ENCODE assay signal across 6 cellular contexts in genomic region chr11:65569164-65569972, GRCh38. TPM values are rescaled to one million over a fixed set of nuclear protein-coding genes. Genes with fewer than 3 reads are reported as not detected.
DNase-seq lines count a peak whose midpoint lies in the region; ATAC-seq and TF ChIP-seq lines count a peak whose summit lies in the region.

No MANE protein-coding gene starts in this region.

- H3K9me3 ChIP-seq in HCT116 (ENCODE audit: control insufficient read depth in 1 of 2, insufficient read depth in 1 of 2, low read depth in 1 of 2, low read length in 2 of 2): no peaks in the 10 kb centered on the region

- H4K20me1 ChIP-seq in HCT116 (ENCODE audit: insufficient read depth): no peaks in the 10 kb centered on the region

- H3K9ac ChIP-seq in HCT116 (ENCODE audit: low read length): peak overlapping the region; percentile 98

- ATAC-seq in HCT116: peak; percentile 18
- peak; percentile 13 for ATAC-seq in activated CD8-positive, alpha-beta T cell treated with anti-CD3 and anti-CD28 coated beads for 36 hours
- no peak for ATAC-seq in GM18519 (IDR thresholded peaks at IDR 0.05; ENCODE audit: low FRiP score, unreplicated experiment)

- CTCF ChIA-PET in HCT116 (lab: Charles Lee): interaction anchor here (0.9 to 4.5 kb wide), 6 partner anchors 8 to 743 kb away, joined by 3 to 89 read pairs (median 4); partner anchors contain the start of gene PCNX3
- CTCF ChIA-PET in activated CD8-positive, alpha-beta T cell treated with anti-CD3 and anti-CD28 coated beads for 36 hours (lab: Charles Lee): interaction anchor here (0.8 to 4.7 kb wide), 8 partner anchors 8 to 290 kb away, joined by 5 to 59 read pairs (median 16); partner anchors contain the start of genes LTBP3, MAP3K11, MUS81 and PCNX3

- WGBS in lower leg skin, 2 donors: 8% methylated on average over 28 of the region's 28 CpGs

- peak overlapping the region; percentile 93 for H3K4me3 Mint-ChIP-seq in activated CD8-positive, alpha-beta T cell treated with anti-CD3 and anti-CD28 coated beads for 36 hours

- H3K9me2 ChIP-seq in HCT116 (ENCODE audit: insufficient read depth): no peaks in the 10 kb centered on the region

- TF ChIP-seq POLR2A in HCT116 (IDR thresholded peaks at IDR 0.05; ENCODE audit: borderline replicate concordance, extremely low read depth, insufficient read depth, insufficient read length): peak; percentile 59
- no peak for TF ChIP-seq POLR2A in lower leg skin (IDR thresholded peaks at IDR 0.05)

- TSS peak; percentile 74 for BruUV-seq in HCT116 (replicated peaks; lab: Mats Ljungman, UMichigan)

- no peak for TF ChIP-seq RAD21 in HCT116 (IDR thresholded peaks at IDR 0.05; ENCODE audit: low read depth)

- peak overlapping the region; percentile 78 for H3K4me2 ChIP-seq in HCT116 (ENCODE audit: low read length)

- H2AFZ ChIP-seq in HCT116 (ENCODE audit: low read depth, low read length, poor library complexity, severe bottlenecking): no peak overlapping the region

- peaks cover 58% of the 10 kb centered on the region for H3K79me2 ChIP-seq in HCT116 (ENCODE audit: insufficient read depth, low read length)

- peak overlapping the region; percentile 94 for H3K27ac ChIP-seq in HCT116 (ENCODE audit: low read depth, low read length)

- H3K27ac Mint-ChIP-seq in activated CD8-positive, alpha-beta T cell treated with anti-CD3 and anti-CD28 coated beads for 36 hours: peak overlapping the region; percentile 97

- peaks cover 55% of the 10 kb centered on the region for H3K4me1 Mint-ChIP-seq in activated CD8-positive, alpha-beta T cell treated with anti-CD3 and anti-CD28 coated beads for 36 hours (ENCODE audit: low read depth)

- H3K36me3 Mint-ChIP-seq in activated CD8-positive, alpha-beta T cell treated with anti-CD3 and anti-CD28 coated beads for 36 hours (ENCODE audit: low read depth): peaks cover 37% of the 10 kb centered on the region

- no peaks in the 10 kb centered on the region for H3K9me3 Mint-ChIP-seq in activated CD8-positive, alpha-beta T cell treated with anti-CD3 and anti-CD28 coated beads for 36 hours

- H3K27me3 Mint-ChIP-seq in activated CD8-positive, alpha-beta T cell treated with anti-CD3 and anti-CD28 coated beads for 36 hours: no peaks in the 10 kb centered on the region

- no peaks in the 10 kb centered on the region for H3K27me3 ChIP-seq in HCT116 (ENCODE audit: insufficient read depth, low read length)

- intact Hi-C loops in HCT116 (cut with micrococcal nuclease): no loop called here
- intact Hi-C loops in activated CD8-positive, alpha-beta T cell treated with anti-CD3 and anti-CD28 coated beads for 36 hours (cut with micrococcal nuclease): no loop called here
- intact Hi-C loops in lower leg skin (cut with DNase I; ENCODE audit: low total_unique reads): no loop called here

- H3K4me1 ChIP-seq in HCT116 (ENCODE audit: control insufficient read depth in 1 of 2, insufficient read depth in 2 of 2, low read length in 2 of 2): peaks cover 30 to 66% of the 10 kb centered on the region in 2 experiments

- TF ChIP-seq CTCF in HCT116 (IDR thresholded peaks at IDR 0.05 in 2 of 3, conservative IDR thresholded peaks at IDR 0.05 in 1 of 3; ENCODE audit: borderline replicate concordance in 1 of 3, insufficient read depth in 1 of 3, low read depth in 2 of 3, low read length in 2 of 3) (no peak), lower leg skin (IDR thresholded peaks at IDR 0.05) (no peak)
- no peak for TF ChIP-seq CTCF in activated CD8-positive, alpha-beta T cell treated with anti-CD3 and anti-CD28 coated beads for 36 hours (IDR thresholded peaks at IDR 0.05)

- DNase-seq in HCT116 (ENCODE audit: low read depth, low spot score) (no peak), lower leg skin (ENCODE audit: low spot score in 2 of 2) (no peak), CD1c-positive myeloid dendritic cell (ENCODE audit: extremely low spot score) (no peak), NCI-H345 treated with DMSO at 0.1 percent for 48 hours (lab: John Stamatoyannopoulos, UW; ENCODE audit: unreplicated experiment) (no peak)
- DNase-seq in activated CD8-positive, alpha-beta T cell treated with anti-CD3 and anti-CD28 coated beads for 36 hours: no peak

- H3K36me3 ChIP-seq in HCT116 (ENCODE audit: control insufficient read depth in 1 of 2, insufficient read depth in 2 of 2, low read length in 2 of 2): no peaks in the 10 kb centered on the region; a peak in 1 of 4 replicates

- POLR2A ChIA-PET in HCT116 (lab: Charles Lee): interaction anchor here (1.5 kb wide), 1 partner anchor 9 kb away, joined by 17 read pairs; no protein-coding TSS in a partner anchor
- POLR2A ChIA-PET in activated CD8-positive, alpha-beta T cell treated with anti-CD3 and anti-CD28 coated beads for 36 hours (lab: Charles Lee): interaction anchor here (0.6 to 6.0 kb wide), 11 partner anchors 9 to 146 kb away, joined by 3 to 51 read pairs (median 8); partner anchors contain the start of genes LTBP3, MALAT1, NEAT1 and PCNX3

- RAD21 ChIA-PET in HCT116 (lab: Charles Lee; ENCODE audit: low non-redundant PET in 1 of 2, low total read pairs in 2 of 2, uncharacterized antibody in 2 of 2, unreplicated experiment in 2 of 2): interaction anchor here in 1 of 2 experiments (1.0 to 3.3 kb wide), 2 partner anchors 23 to 29 kb away, joined by 4 to 32 read pairs; no protein-coding TSS in a partner anchor

- H3K4me3 ChIP-seq in HCT116 (replicated peaks in 1 of 2; ENCODE audit: low read depth in 1 of 2, low read length in 2 of 2): peak overlapping the region; percentile 97 to 100
- H3K4me3 ChIP-seq in lower leg skin (ENCODE audit: low read depth, poor library complexity, severe bottlenecking): peak overlapping the region; percentile 80

TF ChIP-seq in HCT116, 20 proteins besides CTCF, POLR2A, EP300 and RAD21:
- TF ChIP-seq ATF3 (IDR thresholded peaks at IDR 0.05): no peak
- peak; percentile 74; the same call in 1 of the 2 replicates for TF ChIP-seq ZFX (IDR thresholded peaks at IDR 0.05)
TF ChIP-seq in HCT116: peak in this region for 1.

RNA-seq across cellular contexts. Expression of gene ZNRD2, which starts 0.9 kb away (rescaled TPM):
- total RNA-seq in HCT116 (2021; ENCODE audit: unreplicated experiment) (66.8 TPM), lower leg skin (10 to 100 TPM; 41.9 to 62.9 (median 50.6) TPM)
- polyA plus RNA-seq in HCT116 (2012): 86.9 and 93.0 TPM in 2 replicates
- 10 to 100 TPM; 54.3 to 54.7 TPM for total RNA-seq in activated CD8-positive, alpha-beta T cell treated with anti-CD3 and anti-CD28 coated beads for 36 hours

RNA-seq across cellular contexts. Expression of gene FAM89B, which starts 3.0 kb away (rescaled TPM):
- 60.0 TPM for total RNA-seq in HCT116 (2021; ENCODE audit: unreplicated experiment)
- 46.1 and 52.9 TPM in 2 replicates for polyA plus RNA-seq in HCT116 (2012)
- 10 to 100 TPM; 12.7 to 16.0 TPM for total RNA-seq in activated CD8-positive, alpha-beta T cell treated with anti-CD3 and anti-CD28 coated beads for 36 hours
- total RNA-seq in lower leg skin: 10 to 100 TPM; 57.8 to 73.3 (median 61.2) TPM

RNA-seq across cellular contexts. Expression of gene EHBP1L1, which starts 6.5 kb away (rescaled TPM):
- total RNA-seq in HCT116 (2021; ENCODE audit: unreplicated experiment) (105 TPM), lower leg skin (10 to 100 TPM; 40.5 to 71.0 (median 57.3) TPM)
- 88.5 and 90.6 TPM in 2 replicates for polyA plus RNA-seq in HCT116 (2012)
- 10 to 100 TPM; 94.0 to 99.4 TPM for total RNA-seq in activated CD8-positive, alpha-beta T cell treated with anti-CD3 and anti-CD28 coated beads for 36 hours

RNA-seq across cellular contexts. Expression of gene LTBP3, which starts 11.2 kb away (rescaled TPM):
- total RNA-seq in HCT116 (2021; ENCODE audit: unreplicated experiment): 248 TPM
- 238 and 328 TPM in 2 replicates for polyA plus RNA-seq in HCT116 (2012)
- 10 to 100 TPM; 55.4 to 56.0 TPM for total RNA-seq in activated CD8-positive, alpha-beta T cell treated with anti-CD3 and anti-CD28 coated beads for 36 hours
- 100 to 1,000 TPM in 2 of 4 donors, 10 to 100 TPM in 2; 71.9 to 113 (median 100) TPM for total RNA-seq in lower leg skin

RNA-seq across cellular contexts. Expression of gene KCNK7, which starts 26.2 kb away (rescaled TPM):
- 0.61 TPM for total RNA-seq in HCT116 (2021; ENCODE audit: unreplicated experiment)
- polyA plus RNA-seq in HCT116 (2012): 0.66 and 0.91 TPM in 2 replicates
- under 1 TPM in 1 of 2 experiments, not detected in 1; 0.77 TPM for total RNA-seq in activated CD8-positive, alpha-beta T cell treated with anti-CD3 and anti-CD28 coated beads for 36 hours
- 100 to 1,000 TPM; 168 to 197 (median 184) TPM for total RNA-seq in lower leg skin
